21 cellular contexts compared by ENCODE assay signal in the genomic region with DNA sequence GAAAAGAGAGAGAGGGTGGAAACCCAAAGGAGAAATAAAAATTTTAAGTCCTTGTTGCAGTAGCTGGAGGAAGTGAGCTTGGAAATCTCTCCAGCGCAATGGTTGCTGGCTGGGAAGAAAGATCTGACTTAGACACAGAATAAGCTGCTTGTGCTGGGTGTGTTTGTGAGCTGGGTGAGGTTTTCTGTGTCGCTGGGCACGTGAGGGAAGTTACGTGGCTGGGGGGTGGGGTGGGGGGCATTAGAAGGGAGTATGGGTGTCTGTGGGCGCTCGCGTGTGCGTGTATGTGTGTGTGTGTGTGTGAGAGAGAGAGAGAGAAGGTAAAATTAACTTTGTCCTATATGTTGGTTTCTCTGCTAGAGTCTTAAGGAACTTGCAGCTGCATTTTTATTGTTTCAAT. TPM values are rescaled to one million over a fixed set of nuclear protein-coding genes. Genes with fewer than 3 reads are reported as not detected.
A peak's percentile ranks its signal among the peaks of the same experiment; 100 is the strongest.
DNase-seq lines count a peak whose midpoint lies in the region; TF ChIP-seq lines count a peak whose summit lies in the region.
"Had no signal": no experiment of that assay in that cellular context is flagged by ENCODE, and none has a peak within 500 bp of the region (broad histone marks: within the 10 kb centered on the region; RNA-seq: fewer than 3 reads in every experiment).

No MANE protein-coding gene starts in this region.

- H3K4me2 ChIP-seq in trophoblast cell (ENCODE audit: low read length) = no peak overlapping the region

- no peak overlapping the region for H4K12ac ChIP-seq in trophoblast cell (ENCODE audit: low read depth, low read length)

- H3K79me1 ChIP-seq in trophoblast cell (ENCODE audit: low read length) = peaks cover 39% of the 10 kb centered on the region

- no peaks in the 10 kb centered on the region for H3K9me3 Mint-ChIP-seq in Caco-2 (ENCODE audit: unreplicated experiment)
- H3K9me3 Mint-ChIP-seq: activated CD4-positive, alpha-beta memory T cell treated with anti-CD3 and anti-CD28 coated beads, Interleukin-2, amount 10 ng/mL, durations not matched to agents 7 days and 5 days; activated T-cell treated with anti-CD3 and anti-CD28 coated beads, Interleukin-2, amount 50 U/mL, for 24 hours; CD14-positive monocyte; central memory CD8-positive, alpha-beta T cell; T-helper 2 cell treated with Interferon-gamma antibody and Interleukin-4, amounts not matched to agents 5 μg/mL and 100 μg/mL, for 36 hours had no signal

- no peak overlapping the region for H2BK120ac ChIP-seq in trophoblast cell (ENCODE audit: insufficient read depth, low read length, poor library complexity)

- H2BK5ac ChIP-seq in trophoblast cell (ENCODE audit: low read depth, low read length, poor library complexity) = no peak overlapping the region

- H3K27me3 Mint-ChIP-seq in Caco-2 (ENCODE audit: insufficient read depth, unreplicated experiment) = no peaks in the 10 kb centered on the region
- H3K27me3 Mint-ChIP-seq: central memory CD8-positive, alpha-beta T cell had no signal

- H3K36me3 ChIP-seq in Caco-2 (ENCODE audit: control insufficient read depth, insufficient read depth, low read length) (peaks cover 3% of the 10 kb centered on the region), SJCRH30 (peaks cover 17% of the 10 kb centered on the region), trophoblast cell (ENCODE audit: control insufficient read depth in 1 of 2, insufficient read depth in 2 of 2, low read length in 2 of 2) (no peaks in the 10 kb centered on the region), MG63 (peaks cover 4% of the 10 kb centered on the region; the same call in 1 of the 2 replicates)
- H3K36me3 ChIP-seq: gastrocnemius medialis had no signal

- no peak overlapping the region for H3K9ac ChIP-seq in trophoblast cell (ENCODE audit: low read length)

- no CpG with 5 or more reads among the region's 8 CpGs for WGBS in trophoblast cell (ENCODE audit: extremely low coverage, insufficient coverage, insufficient read length)

- BruUV-seq in Caco-2 (replicated peaks; lab: Mats Ljungman, UMichigan) = no TSS peak

- H3K79me2 ChIP-seq in trophoblast cell (ENCODE audit: control insufficient read depth, insufficient read depth, low read length, poor library complexity) = peaks cover 9% of the 10 kb centered on the region

- peak overlapping the region; percentile 31; the same call in 1 of the 2 replicates for H3K27ac ChIP-seq in SJCRH30
- H3K27ac ChIP-seq in trophoblast cell (ENCODE audit: low read depth, low read length) = peak overlapping the region; percentile 29
- H3K27ac ChIP-seq: gastrocnemius medialis had no signal

- H3K27me3 ChIP-seq in Caco-2 (replicated peaks; ENCODE audit: control insufficient read depth, insufficient read depth, low read length) (no peaks in the 10 kb centered on the region), SJCRH30 (no peaks in the 10 kb centered on the region), trophoblast cell (ENCODE audit: insufficient read depth, low read length) (no peaks in the 10 kb centered on the region), MG63 (no peaks in the 10 kb centered on the region)
- H3K27me3 ChIP-seq: gastrocnemius medialis had no signal

- H4K91ac ChIP-seq in trophoblast cell (ENCODE audit: low read depth, low read length) = peak overlapping the region; percentile 28

- no peak for TF ChIP-seq CTCF in Caco-2 (IDR thresholded peaks at IDR 0.05; ENCODE audit: insufficient read depth in 1 of 2, low read depth in 1 of 2, low read length in 1 of 2, severe bottlenecking in 1 of 2, unreplicated experiment in 1 of 2)
- TF ChIP-seq CTCF in fibroblast of the aortic adventitia (IDR thresholded peaks at IDR 0.05; ENCODE audit: insufficient read depth, low read length) = no peak

- intact Hi-C loops in Caco-2 (cut with micrococcal nuclease; ENCODE audit: unreplicated experiment) = no loop called here

- H2AK5ac ChIP-seq in trophoblast cell (ENCODE audit: low read length) = no peak overlapping the region

- peaks cover 78% of the 10 kb centered on the region for H3K4me1 Mint-ChIP-seq in Caco-2 (ENCODE audit: low read depth, unreplicated experiment)
- H3K4me1 Mint-ChIP-seq: activated CD4-positive, alpha-beta memory T cell treated with anti-CD3 and anti-CD28 coated beads, Interleukin-2, amount 10 ng/mL, durations not matched to agents 7 days and 5 days had no signal

- POLR2A ChIA-PET in Caco-2 (lab: Charles Lee) = interaction anchor here (0.6 kb wide), 1 partner anchor 147 kb away, joined by 8 read pairs; no protein-coding TSS in a partner anchor

- H3K9me3 ChIP-seq in Caco-2 = no peaks in the 10 kb centered on the region
- no peaks in the 10 kb centered on the region for H3K9me3 ChIP-seq in SJCRH30 (replicated peaks)
- no peaks in the 10 kb centered on the region for H3K9me3 ChIP-seq in trophoblast cell (ENCODE audit: insufficient read depth, low read depth, low read length)
- no peaks in the 10 kb centered on the region for H3K9me3 ChIP-seq in MG63
- H3K9me3 ChIP-seq: gastrocnemius medialis had no signal

- no peak overlapping the region for H3K4me3 Mint-ChIP-seq in Caco-2 (ENCODE audit: unreplicated experiment)
- H3K4me3 Mint-ChIP-seq: activated CD4-positive, alpha-beta memory T cell treated with anti-CD3 and anti-CD28 coated beads, Interleukin-2, amount 10 ng/mL, durations not matched to agents 7 days and 5 days; activated T-cell treated with anti-CD3 and anti-CD28 coated beads, Interleukin-2, amount 50 U/mL, for 24 hours; CD14-positive monocyte; central memory CD8-positive, alpha-beta T cell; naive B cell; T-helper 2 cell treated with Interferon-gamma antibody and Interleukin-4, amounts not matched to agents 5 μg/mL and 100 μg/mL, for 36 hours had no signal

- H2BK12ac ChIP-seq in trophoblast cell (ENCODE audit: low read length) = no peak overlapping the region

- H3K23ac ChIP-seq in trophoblast cell (ENCODE audit: low read length) = no peak overlapping the region

- CTCF ChIA-PET in Caco-2 (lab: Charles Lee) = no interaction called here

- peaks cover 61% of the 10 kb centered on the region for H3K4me1 ChIP-seq in Caco-2
- peaks cover 83% of the 10 kb centered on the region for H3K4me1 ChIP-seq in SJCRH30
- H3K4me1 ChIP-seq in trophoblast cell (ENCODE audit: control insufficient read depth in 1 of 2, insufficient read depth in 2 of 2, low read length in 2 of 2) = peaks cover 42 to 48% of the 10 kb centered on the region in 2 experiments

- no peak for DNase-seq in Caco-2
- DNase-seq in SJCRH30 = no peak
- peak; percentile 27 for DNase-seq in fibroblast of the aortic adventitia (ENCODE audit: low read depth)
- no peak for DNase-seq in trophoblast cell
- no peak for DNase-seq in COLO668 (lab: John Stamatoyannopoulos, UW; ENCODE audit: unreplicated experiment)
- no peak for DNase-seq in NCI-H526 (lab: John Stamatoyannopoulos, UW)
- no peak for DNase-seq in MG63
- no peak for DNase-seq in GM19240 (ENCODE audit: insufficient read length, low spot score)
- DNase-seq: activated CD4-positive, alpha-beta memory T cell treated with anti-CD3 and anti-CD28 coated beads, Interleukin-2, amount 10 ng/mL, durations not matched to agents 7 days and 5 days; activated naive CD4-positive, alpha-beta T cell treated with Interleukin-2 at 50 U/mL for 16 hours; activated T-cell treated with anti-CD3 and anti-CD28 coated beads, Interleukin-2, amount 50 U/mL, for 24 hours; DMS 273 treated with DMSO at 0.1 percent for 48 hours; gastrocnemius medialis; KBM-7; naive B cell; NCI-H146; NCI-H524; stimulated activated CD8-positive, alpha-beta memory T cell treated with anti-CD3 and anti-CD28 coated beads, Interleukin-4, amount 100 ng/mL, for 48 hours had no signal

- no peak overlapping the region for H4K8ac ChIP-seq in trophoblast cell (ENCODE audit: low read depth, low read length)

- no peak overlapping the region for H3K14ac ChIP-seq in trophoblast cell (ENCODE audit: low read length)

- H2AFZ ChIP-seq in trophoblast cell (ENCODE audit: insufficient read depth, low read length, poor library complexity) = no peak overlapping the region

- no peak overlapping the region for H3K18ac ChIP-seq in trophoblast cell (ENCODE audit: low read length)

- peak overlapping the region; percentile 13 for H3K4ac ChIP-seq in trophoblast cell (ENCODE audit: low read depth, low read length)

- H3K27ac Mint-ChIP-seq in Caco-2 (ENCODE audit: unreplicated experiment) = peak overlapping the region; percentile 12
- H3K27ac Mint-ChIP-seq: activated CD4-positive, alpha-beta memory T cell treated with anti-CD3 and anti-CD28 coated beads, Interleukin-2, amount 10 ng/mL, durations not matched to agents 7 days and 5 days; activated T-cell treated with anti-CD3 and anti-CD28 coated beads, Interleukin-2, amount 50 U/mL, for 24 hours; T-helper 2 cell treated with Interferon-gamma antibody and Interleukin-4, amounts not matched to agents 5 μg/mL and 100 μg/mL, for 36 hours had no signal

- peaks cover 66% of the 10 kb centered on the region for H3K36me3 Mint-ChIP-seq in Caco-2 (ENCODE audit: insufficient read depth, unreplicated experiment)

- no peak overlapping the region for H3K4me3 ChIP-seq in Caco-2 (ENCODE audit: low read depth, low read length)
- no peak overlapping the region for H3K4me3 ChIP-seq in SJCRH30
- H3K4me3 ChIP-seq in fibroblast of the aortic adventitia (ENCODE audit: low read depth, low read length) = no peak overlapping the region
- no peak overlapping the region for H3K4me3 ChIP-seq in trophoblast cell (ENCODE audit: low read depth, low read length)
- no peak overlapping the region for H3K4me3 ChIP-seq in MG63
- H3K4me3 ChIP-seq: gastrocnemius medialis had no signal

RNA-seq across cellular contexts. Expression of gene TCF7L2, which starts 11.6 kb away (rescaled TPM):
- total RNA-seq in Caco-2 (2022) = 45.4 and 50.9 TPM in 2 replicates
- 19.4 and 22.1 TPM in 2 replicates for total RNA-seq in SJCRH30 (2014; rRNA removed; shearing (Covaris generic))
- 8.8 and 14.8 TPM in 2 replicates for total RNA-seq in fibroblast of the aortic adventitia (ENCODE audit: low replicate concordance)
- 83.7 and 89.6 TPM in 2 replicates for polyA plus RNA-seq in trophoblast cell (2013)
- total RNA-seq in MG63 (2014; rRNA removed; shearing (Covaris generic); ENCODE audit: low replicate concordance) = 0.89 TPM in 1 of 2 replicates, not detected in the other
